ENCODE assay signal across 8 cellular contexts in the genomic region with DNA sequence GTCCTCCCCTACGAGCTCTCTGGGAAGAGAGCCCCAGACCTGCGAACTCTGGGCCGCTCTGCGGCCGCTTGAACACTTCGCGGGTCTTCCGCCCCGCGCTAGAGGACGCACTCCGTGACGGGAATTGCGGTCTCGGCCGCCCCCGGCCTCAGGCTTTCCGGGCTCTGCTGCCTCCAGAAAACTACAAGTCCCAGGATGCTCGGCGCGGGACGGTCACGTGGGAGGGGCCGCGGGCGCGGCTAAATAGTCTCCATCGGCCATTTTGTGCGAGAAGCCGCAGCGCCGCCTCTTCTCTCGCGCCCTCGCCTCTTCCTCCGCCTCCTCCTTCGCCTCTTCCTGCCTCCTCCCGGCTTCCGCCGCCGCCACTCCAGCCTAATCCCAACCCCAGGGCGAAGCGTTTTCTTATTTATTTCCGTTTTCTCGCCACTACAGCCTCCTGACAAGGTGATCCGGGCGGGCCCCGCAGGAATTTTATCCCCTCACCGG. TPM values are rescaled to one million over a fixed set of nuclear protein-coding genes. Genes with fewer than 3 reads are reported as not detected.
DNase-seq lines count a peak whose midpoint lies in the region; ATAC-seq and TF ChIP-seq lines count a peak whose summit lies in the region.

EIF1B (plus strand) TSS at position 269 of the 486 bp plus-strand sequence. CDS start 235 bp downstream, outside the sequence.

- under 1% methylated on average over 26 of the region's 49 CpGs for WGBS in esophagus muscularis mucosa

- H3K4me3 Mint-ChIP-seq in stimulated activated memory B cell treated with anti-CD40 and anti-IgM and Interleukin-4, amounts not matched to agents 10 μg/mL and 1 μg/mL and 100 μg/mL, for 72 hours: peak within 1 kb of the TSS; percentile 99

- POLR2A ChIA-PET in Panc1 (lab: Charles Lee): no interaction called here

- peaks cover 23% of the 10 kb centered on the region for H3K36me3 ChIP-seq in Panc1 (ENCODE audit: control insufficient read depth, insufficient read depth, low read length)
- peaks cover 12 to 38% (median 32%) of the 10 kb centered on the region in 4 donors for H3K36me3 ChIP-seq in esophagus muscularis mucosa

- intact Hi-C loops in Panc1 (cut with micrococcal nuclease; ENCODE audit: unreplicated experiment): no loop called here
- intact Hi-C loops in esophagus muscularis mucosa (cut with DNase I): loop anchor here (5.0 kb wide), 1 partner anchor 143 kb away; no protein-coding TSS in a partner anchor

- peak within 1 kb of the TSS; percentile 82 to 88 for H3K4me3 ChIP-seq in Panc1 (ENCODE audit: low read depth in 2 of 2, low read length in 2 of 2)
- H3K4me3 ChIP-seq in esophagus muscularis mucosa: peak within 1 kb of the TSS; percentile 86 to 98 (median 92)

- no TSS peak for BruUV-seq in Panc1 (replicated peaks; lab: Mats Ljungman, UMichigan)

- CTCF ChIA-PET in Panc1 (lab: Charles Lee): interaction anchor here (0.7 to 1.0 kb wide), 2 partner anchors 117 to 118 kb away, joined by 3 to 4 read pairs; no protein-coding TSS in a partner anchor

- peak; percentile 71 for DNase-seq in DMS79 (lab: John Stamatoyannopoulos, UW)
- peak; percentile 96 for DNase-seq in KG1 (lab: John Stamatoyannopoulos, UW)
- DNase-seq in Panc1 (ENCODE audit: low read depth, low spot score): peak; percentile 76
- DNase-seq in activated T-cell treated with anti-CD3 and anti-CD28 coated beads, Interleukin-2, amount 50 U/mL, for 48 hours: peak; percentile 99
- DNase-seq in esophagus muscularis mucosa (ENCODE audit: extremely low spot score): peak; percentile 100
- DNase-seq in myocyte (ENCODE audit: low read depth): peak; percentile 98

- peak; percentile 91 for TF ChIP-seq CTCF in Panc1 (IDR thresholded peaks at IDR 0.05)
- TF ChIP-seq CTCF in esophagus muscularis mucosa (IDR thresholded peaks at IDR 0.05): peak; percentile 91 to 94 (median 94)

- ATAC-seq in GM21717 (IDR thresholded peaks at IDR 0.05; ENCODE audit: unreplicated experiment) (peak; percentile 92), Panc1 (peak; percentile 98)
- peak; percentile 98 for ATAC-seq in stimulated activated memory B cell treated with anti-CD40 and anti-IgM and Interleukin-4, amounts not matched to agents 10 μg/mL and 1 μg/mL and 100 μg/mL, for 72 hours

- no peak for TF ChIP-seq EP300 in esophagus muscularis mucosa (IDR thresholded peaks at IDR 0.05)

- H3K9me3 ChIP-seq in Panc1 (ENCODE audit: control insufficient read depth, insufficient read depth, low read depth, low read length) (no peaks in the 10 kb centered on the region), esophagus muscularis mucosa (no peaks in the 10 kb centered on the region)

- H3K27me3 ChIP-seq in Panc1 (ENCODE audit: control insufficient read depth, insufficient read depth, low read length) (no peaks in the 10 kb centered on the region), esophagus muscularis mucosa (no peaks in the 10 kb centered on the region)

- no peaks in the 10 kb centered on the region for H3K9me3 Mint-ChIP-seq in stimulated activated memory B cell treated with anti-CD40 and anti-IgM and Interleukin-4, amounts not matched to agents 10 μg/mL and 1 μg/mL and 100 μg/mL, for 72 hours

- no peaks in the 10 kb centered on the region; the same call in 1 of the 2 replicates for H3K4me1 ChIP-seq in Panc1 (ENCODE audit: control insufficient read depth, insufficient read depth, low read length)
- H3K4me1 ChIP-seq in esophagus muscularis mucosa: peaks cover 39 to 46% (median 43%) of the 10 kb centered on the region in 4 donors

- peak within 1 kb of the TSS; percentile 87 for H3K27ac ChIP-seq in Panc1 (ENCODE audit: low read length)
- peak within 1 kb of the TSS; percentile 92 to 98 (median 98) for H3K27ac ChIP-seq in esophagus muscularis mucosa (replicated peaks in 1 of 4)

- peaks cover 6% of the 10 kb centered on the region for H3K36me3 Mint-ChIP-seq in stimulated activated memory B cell treated with anti-CD40 and anti-IgM and Interleukin-4, amounts not matched to agents 10 μg/mL and 1 μg/mL and 100 μg/mL, for 72 hours

- H3K27ac Mint-ChIP-seq in stimulated activated memory B cell treated with anti-CD40 and anti-IgM and Interleukin-4, amounts not matched to agents 10 μg/mL and 1 μg/mL and 100 μg/mL, for 72 hours: peak within 1 kb of the TSS; percentile 96

- TF ChIP-seq POLR2A in esophagus muscularis mucosa (IDR thresholded peaks at IDR 0.05; ENCODE audit: low read depth): peak; percentile 79

- H3K4me1 Mint-ChIP-seq in stimulated activated memory B cell treated with anti-CD40 and anti-IgM and Interleukin-4, amounts not matched to agents 10 μg/mL and 1 μg/mL and 100 μg/mL, for 72 hours: peaks cover 14% of the 10 kb centered on the region

- in situ Hi-C loops in Panc1 (cut with HindIII; ENCODE audit: low pct_unique_long_range_greater_than_20kb, low sequenced_read_pairs): no loop called here

- no peaks in the 10 kb centered on the region for H3K27me3 Mint-ChIP-seq in stimulated activated memory B cell treated with anti-CD40 and anti-IgM and Interleukin-4, amounts not matched to agents 10 μg/mL and 1 μg/mL and 100 μg/mL, for 72 hours

RNA-seq across cellular contexts. Expression of gene EIF1B, which starts in this region (rescaled TPM):
- total RNA-seq in Panc1 (2021; ENCODE audit: unreplicated experiment): 25.0 TPM
- 14.3 TPM for polyA plus RNA-seq in Panc1 (2012; ENCODE audit: insufficient read length)
- total RNA-seq in esophagus muscularis mucosa: 10 to 100 TPM; 26.5 to 32.5 (median 30.7) TPM
- 9.1 and 12.2 TPM in 2 replicates for total RNA-seq in myocyte
- polyA plus RNA-seq in myocyte (2012): 68.4 TPM

Comparison
In these comparisons a context has a peak if more than half of its experiments do, and no peak if none do; other contexts are left out.
1. Peak in every context shown above with its lines: DNase-seq, ATAC-seq, H3K4me3 ChIP-seq and H3K27ac ChIP-seq.